In genomic region chr13:32314968-32315254, GRCh38 we compare ENCODE assay signal across 8 cellular contexts. TPM values are rescaled to one million over a fixed set of nuclear protein-coding genes. Genes with fewer than 3 reads are reported as not detected.
DNase-seq lines count a peak whose midpoint lies in the region; FAIRE-seq and TF ChIP-seq lines count a peak whose summit lies in the region.

No MANE protein-coding gene starts in this region.

- H2BK20ac ChIP-seq in H9 (ENCODE audit: low read depth, low read length, poor library complexity, severe bottlenecking) = no peak overlapping the region

- H3K36me3 ChIP-seq in muscle layer of duodenum (ENCODE audit: control insufficient read depth in 1 of 2, insufficient read depth in 2 of 2, low read length in 2 of 2) = peaks cover 0 to 4% of the 10 kb centered on the region in 2 donors
- no peaks in the 10 kb centered on the region for H3K36me3 ChIP-seq in stomach smooth muscle (ENCODE audit: control insufficient read depth in 2 of 2, insufficient read depth in 2 of 2, low read length in 2 of 2)

- no peak for TF ChIP-seq CTCF in GM10248 (IDR thresholded peaks at IDR 0.05; ENCODE audit: control extremely low read depth, extremely low read depth, low read depth, missing control alignments)
- no peak for TF ChIP-seq CTCF in H9 (conservative IDR thresholded peaks at IDR 0.05)
- no peak for TF ChIP-seq CTCF in endothelial cell (IDR thresholded peaks at IDR 0.05; ENCODE audit: unreplicated experiment)
- TF ChIP-seq CTCF in D721Med (IDR thresholded peaks at IDR 0.05; ENCODE audit: insufficient read depth, missing control alignments) = no peak

- no peak overlapping the region for H2AK5ac ChIP-seq in H9 (ENCODE audit: insufficient read length, low read length)

- peaks cover 10% of the 10 kb centered on the region for H3K23me2 ChIP-seq in H9 (ENCODE audit: insufficient read length, low read depth, low read length, poor library complexity, severe bottlenecking)

- H3K4me2 ChIP-seq in H9 (ENCODE audit: insufficient read depth, insufficient read length, low read length) = peak overlapping the region; percentile 96

- no peak overlapping the region for H4K91ac ChIP-seq in H9 (ENCODE audit: insufficient read length, low read depth, low read length)

- H3K27me3 ChIP-seq in H9 (ENCODE audit: insufficient read depth, low read length) = no peaks in the 10 kb centered on the region
- H3K27me3 ChIP-seq in muscle layer of duodenum (ENCODE audit: low read depth, low read length) = no peaks in the 10 kb centered on the region
- no peaks in the 10 kb centered on the region for H3K27me3 ChIP-seq in stomach smooth muscle (ENCODE audit: control insufficient read depth in 1 of 2, insufficient read depth in 2 of 2, low read length in 2 of 2)

- H3K56ac ChIP-seq in H9 (ENCODE audit: insufficient read length, low read depth, low read length) = no peak overlapping the region

- no peaks in the 10 kb centered on the region for H3K9me3 Mint-ChIP-seq in H9
- H3K9me3 Mint-ChIP-seq in endothelial cell (ENCODE audit: unreplicated experiment) = no peaks in the 10 kb centered on the region

- POLR2A ChIA-PET in GM10248 (lab: Yijun Ruan, JAX) = interaction anchor here (0.8 to 1.4 kb wide), 3 partner anchors 113 to 364 kb away, joined by 3 to 9 read pairs (median 3); partner anchors contain the start of gene N4BP2L1

- peak overlapping the region; percentile 93 to 99 (median 96); a peak in 5 of 7 replicates for H3K27ac Mint-ChIP-seq in H9
- peak overlapping the region; percentile 98 for H3K27ac Mint-ChIP-seq in endothelial cell (ENCODE audit: unreplicated experiment)

- H3T11ph ChIP-seq in H9 (ENCODE audit: low read length) = no peak overlapping the region

- no peak overlapping the region for H2AFZ ChIP-seq in H9 (ENCODE audit: low read length)

- H3K4me3 Mint-ChIP-seq in H9 (peak overlapping the region; percentile 88 to 89), endothelial cell (ENCODE audit: unreplicated experiment) (peak overlapping the region; percentile 93)

- H3K9ac ChIP-seq in H9 (ENCODE audit: extremely low read depth, insufficient read length, low read length) = peak overlapping the region; percentile 99
- H3K9ac ChIP-seq in stomach smooth muscle (ENCODE audit: low read length in 2 of 2) = peak overlapping the region; percentile 83 to 95

- no CpG with 5 or more reads among the region's 7 CpGs for WGBS in H9 (ENCODE audit: extremely low coverage, insufficient read length, low lambda C conversion rate)

- H3K27ac ChIP-seq in H9 (ENCODE audit: insufficient read length, low read depth, low read length) (peak overlapping the region; percentile 14), muscle layer of duodenum (ENCODE audit: low read length) (peak overlapping the region; percentile 99), stomach smooth muscle (ENCODE audit: low read length) (peak overlapping the region; percentile 91)

- H4K20me1 ChIP-seq in H9 (ENCODE audit: control insufficient read depth, insufficient read depth, insufficient read length) = no peaks in the 10 kb centered on the region

- no peak overlapping the region for H2BK120ac ChIP-seq in H9 (ENCODE audit: low read depth, low read length, poor library complexity, severe bottlenecking)

- H3K18ac ChIP-seq in H9 (ENCODE audit: insufficient read length, low read depth, low read length) = peak overlapping the region; percentile 55

- no peak overlapping the region for H2BK12ac ChIP-seq in H9 (ENCODE audit: insufficient read length, low read depth, low read length)

- H3K27me3 Mint-ChIP-seq in H9 (ENCODE audit: low read depth) = no peaks in the 10 kb centered on the region
- H3K27me3 Mint-ChIP-seq in endothelial cell (ENCODE audit: unreplicated experiment) = peaks cover 2% of the 10 kb centered on the region

- no peaks in the 10 kb centered on the region for H3K9me3 ChIP-seq in H9 (ENCODE audit: control insufficient read depth, low read depth, low read length)
- no peaks in the 10 kb centered on the region for H3K9me3 ChIP-seq in muscle layer of duodenum (ENCODE audit: control insufficient read depth in 1 of 2, low read length in 2 of 2)
- no peaks in the 10 kb centered on the region for H3K9me3 ChIP-seq in stomach smooth muscle (ENCODE audit: control insufficient read depth in 2 of 2, low read length in 2 of 2)

- H3K36me3 Mint-ChIP-seq in H9 (ENCODE audit: insufficient read depth in 1 of 3, low read depth in 3 of 3) (peaks cover 2 to 15% (median 10%) of the 10 kb centered on the region in 3 experiments; a peak in 5 of 7 replicates), endothelial cell (ENCODE audit: low read depth, unreplicated experiment) (no peaks in the 10 kb centered on the region)

- peak overlapping the region; percentile 77; the same call in 1 of the 2 replicates for H3K14ac ChIP-seq in H9 (ENCODE audit: insufficient read depth, low read length)

- no peaks in the 10 kb centered on the region for H3K79me1 ChIP-seq in H9 (ENCODE audit: insufficient read depth, low read depth, low read length, poor library complexity, severe bottlenecking)

- FAIRE-seq in D721Med (lab: Jason Lieb, UNC) = no peak

- no peak overlapping the region for H4K5ac ChIP-seq in H9 (ENCODE audit: insufficient read length, low read depth, low read length)

- H2BK15ac ChIP-seq in H9 (ENCODE audit: low read depth, low read length) = no peak overlapping the region

- DNase-seq in GM10248 (ENCODE audit: extremely low spot score) = peak; percentile 55
- no peak for DNase-seq in H9
- peak; percentile 14 for DNase-seq in NCI-H1048 (lab: John Stamatoyannopoulos, UW)
- DNase-seq in activated CD4-positive, alpha-beta T cell treated with anti-CD3 and anti-CD28 coated beads, Interleukin-2, amount 50 U/mL, for 48 hours = peak; percentile 46 to 58
- peak; percentile 29 for DNase-seq in endothelial cell (ENCODE audit: low spot score)
- DNase-seq in D721Med (ENCODE audit: insufficient read length, low spot score) = no peak

- no peak overlapping the region for H4K8ac ChIP-seq in H9 (replicated peaks; ENCODE audit: insufficient read length, low read depth, low read length)

- no peak overlapping the region for H2BK5ac ChIP-seq in H9 (ENCODE audit: insufficient read length, low read length)

- H3K4ac ChIP-seq in H9 (ENCODE audit: low read depth, low read length) = no peak overlapping the region

- peak overlapping the region; percentile 88 to 96 for H3K4me3 ChIP-seq in muscle layer of duodenum (ENCODE audit: low read depth in 1 of 2, low read length in 2 of 2)
- peak overlapping the region; percentile 62 to 87 for H3K4me3 ChIP-seq in stomach smooth muscle (ENCODE audit: low read length in 2 of 2)

- H3K79me2 ChIP-seq in H9 (ENCODE audit: insufficient read depth, low read length) = no peaks in the 10 kb centered on the region

- H3K4me1 Mint-ChIP-seq in H9 (peaks cover 10 to 13% of the 10 kb centered on the region in 2 experiments; a peak in 3 of 4 replicates), endothelial cell (ENCODE audit: unreplicated experiment) (peaks cover 2% of the 10 kb centered on the region)

- CTCF ChIA-PET in GM10248 (lab: Yijun Ruan, JAX) = interaction anchor here (0.7 to 2.1 kb wide), 11 partner anchors 12 to 405 kb away, joined by 3 to 10 read pairs (median 3); partner anchors contain the start of gene PDS5B

- H3K23ac ChIP-seq in H9 (ENCODE audit: insufficient read length, low read depth, low read length) = no peak overlapping the region

- H3K4me1 ChIP-seq in H9 (ENCODE audit: insufficient read depth, low read length) (no peaks in the 10 kb centered on the region), muscle layer of duodenum (ENCODE audit: control insufficient read depth in 1 of 2, insufficient read depth in 2 of 2, low read length in 2 of 2) (peaks cover 0 to 6% of the 10 kb centered on the region in 2 donors), stomach smooth muscle (ENCODE audit: control insufficient read depth, insufficient read depth, low read length) (peaks cover 12% of the 10 kb centered on the region)

RNA-seq across cellular contexts. Expression of gene ZAR1L, which starts 0.3 kb away (rescaled TPM):
- 0.20 TPM in 1 of 2 replicates, not detected in the other for total RNA-seq in H9 (2021)
- not detected for total RNA-seq in endothelial cell (ENCODE audit: unreplicated experiment)

RNA-seq across cellular contexts. Expression of gene BRCA2, which starts 0.4 kb away (rescaled TPM):
- total RNA-seq in H9 (2021) (16.8 and 17.0 TPM in 2 replicates), endothelial cell (ENCODE audit: unreplicated experiment) (8.5 TPM)

Comparison
In these comparisons a context has a peak if more than half of its experiments do, and no peak if none do; other contexts are left out.
1. DNase-seq: peak in GM10248 (single experiment), NCI-H1048 (single experiment), activated CD4-positive, alpha-beta T cell treated with anti-CD3 and anti-CD28 coated beads, Interleukin-2, amount 50 U/mL, for 48 hours (2 of 2) and endothelial cell (single experiment); none in H9 (single experiment) and D721Med (single experiment).
2. H3K27ac ChIP-seq: peak in every context shown above with its lines; median percentile 99 in muscle layer of duodenum; 91 in stomach smooth muscle; 14 in H9.